11 cellular contexts compared by ENCODE assay signal in the genomic region with DNA sequence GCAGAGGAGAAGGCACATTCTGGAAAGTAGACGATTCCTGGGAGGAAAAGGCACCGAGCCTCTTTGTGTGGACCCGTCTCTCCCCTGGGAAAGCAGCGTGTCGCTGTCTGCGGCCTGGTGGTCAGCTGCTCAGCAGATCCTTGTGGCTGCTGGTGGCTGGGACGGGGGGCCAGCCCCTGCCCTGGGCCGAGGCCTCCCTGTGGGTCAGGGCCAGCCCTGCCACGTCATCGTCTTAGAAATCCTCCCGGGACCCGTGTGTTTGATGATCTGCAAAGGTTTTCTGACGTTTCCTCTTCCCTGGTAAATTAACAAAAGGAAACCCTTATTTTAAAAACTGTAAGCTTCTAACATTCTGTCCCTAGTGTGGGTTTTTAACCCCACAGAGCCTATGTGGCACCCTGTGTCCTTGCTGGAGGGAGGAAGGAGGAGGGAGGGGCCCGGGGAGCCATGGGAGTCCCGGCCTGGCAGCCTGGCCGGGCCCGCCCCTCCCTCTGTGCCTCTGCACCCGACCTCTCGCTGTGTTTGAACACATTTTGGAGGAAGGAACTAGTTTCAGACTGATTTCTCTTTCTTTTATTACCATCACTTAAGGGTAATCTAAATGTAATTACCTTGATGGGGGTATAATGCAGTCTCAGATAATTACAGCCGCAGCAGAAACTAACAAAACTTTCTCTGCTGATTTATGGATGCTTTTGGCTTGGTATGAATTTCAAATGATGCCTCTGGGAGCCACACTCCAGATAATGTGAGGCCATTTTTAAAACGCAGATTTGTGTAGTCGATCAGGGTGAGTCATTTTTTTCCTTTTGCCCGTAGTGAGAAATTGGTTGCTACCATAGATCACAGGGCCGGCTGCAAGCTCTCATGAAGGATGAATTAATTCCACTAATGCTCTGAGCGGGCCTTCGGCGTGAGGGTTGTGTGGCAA.
A peak's percentile ranks its signal among the peaks of the same experiment; 100 is the strongest.
DNase-seq lines count a peak whose midpoint lies in the region; ATAC-seq, FAIRE-seq and TF ChIP-seq lines count a peak whose summit lies in the region.
"Had no signal": no experiment of that assay in that cellular context is flagged by ENCODE, and none has a peak within 500 bp of the region (broad histone marks: within the 10 kb centered on the region; RNA-seq: fewer than 3 reads in every experiment).

No MANE protein-coding gene starts in this region.

- H3K79me2 ChIP-seq in SK-N-SH (ENCODE audit: insufficient read depth) = no peaks in the 10 kb centered on the region

- H3K27me3 ChIP-seq in IMR-90 (ENCODE audit: control insufficient read depth, insufficient read depth, low read length) = no peaks in the 10 kb centered on the region
- H3K27me3 ChIP-seq in SK-N-SH (ENCODE audit: insufficient read depth) = no peaks in the 10 kb centered on the region
- H3K27me3 ChIP-seq: SJSA1 had no signal

- H2AK9ac ChIP-seq in IMR-90 (replicated peaks; ENCODE audit: low read depth, low read length, poor library complexity) = peak overlapping the region; percentile 91

- peak overlapping the region; percentile 80 for H2BK5ac ChIP-seq in IMR-90 (ENCODE audit: low read depth, low read length, poor library complexity, severe bottlenecking)

- H4K20me1 ChIP-seq in IMR-90 (ENCODE audit: insufficient read depth, low read length) (no peaks in the 10 kb centered on the region), SK-N-SH (ENCODE audit: insufficient read depth) (no peaks in the 10 kb centered on the region)

- peak overlapping the region; percentile 93 for H3K18ac ChIP-seq in IMR-90 (ENCODE audit: low read depth, low read length)

- TF ChIP-seq CTCF in IMR-90 (conservative IDR thresholded peaks at IDR 0.05; ENCODE audit: low read depth, low read length) (no peak), kidney (IDR thresholded peaks at IDR 0.05; ENCODE audit: borderline replicate concordance, extremely low read depth, insufficient read depth) (no peak), SK-N-SH (IDR thresholded peaks at IDR 0.05) (no peak)

- ATAC-seq in IMR-90 (ENCODE audit: low read depth) = peak; percentile 85

- H3K9ac ChIP-seq in IMR-90 (ENCODE audit: low read depth, low read length) (peak overlapping the region; percentile 73), kidney (ENCODE audit: low read length in 2 of 2) (no peak overlapping the region), SK-N-SH (no peak overlapping the region)

- intact Hi-C loops in IMR-90 (cut with micrococcal nuclease) (no loop called here), kidney (cut with DNase I) (no loop called here)

- TF ChIP-seq EP300 in SK-N-SH (IDR thresholded peaks at IDR 0.05; ENCODE audit: borderline replicate concordance in 1 of 2, low read depth in 1 of 2, low read length in 1 of 2) = no peak

- BruUV-seq in IMR-90 (replicated peaks; lab: Mats Ljungman, UMichigan) = no TSS peak

- peak overlapping the region; percentile 47; the same call in 1 of the 2 replicates for H2BK20ac ChIP-seq in IMR-90 (ENCODE audit: low read depth, low read length)

- peak overlapping the region; percentile 82 for H3K4ac ChIP-seq in IMR-90 (ENCODE audit: low read depth, low read length)

- FAIRE-seq in kidney (lab: Jason Lieb, UNC) = no peak
- no peak for FAIRE-seq in GM19239 (lab: Jason Lieb, UNC)

- H3K9me2 ChIP-seq in SK-N-SH = no peaks in the 10 kb centered on the region

- peak overlapping the region; percentile 41 for H3K4me2 ChIP-seq in IMR-90 (ENCODE audit: low read depth, low read length)
- no peak overlapping the region for H3K4me2 ChIP-seq in SK-N-SH

- TF ChIP-seq RAD21 in IMR-90 (IDR thresholded peaks at IDR 0.05; ENCODE audit: low read length) (no peak), SK-N-SH (IDR thresholded peaks at IDR 0.05; ENCODE audit: low read length) (no peak)

- H4K8ac ChIP-seq in IMR-90 (ENCODE audit: low read depth in 2 of 2, low read length in 2 of 2) = peak overlapping the region; percentile 91 to 98

- H3K4me3 ChIP-seq in IMR-90 (ENCODE audit: insufficient read depth, low read depth, low read length) (no peak overlapping the region), kidney (ENCODE audit: low read length in 2 of 2) (no peak overlapping the region), SK-N-SH (ENCODE audit: low read depth in 2 of 2, low read length in 1 of 2) (no peak overlapping the region)
- H3K4me3 ChIP-seq: SJSA1 had no signal

- TF ChIP-seq POLR2A in IMR-90 (IDR thresholded peaks at IDR 0.05; ENCODE audit: low read depth, low read length) = no peak

- H3K36me3 ChIP-seq in IMR-90 (ENCODE audit: control insufficient read depth, insufficient read depth, low read length) (peaks cover 14% of the 10 kb centered on the region; the same call in 1 of the 2 replicates), kidney (ENCODE audit: control insufficient read depth in 1 of 2, insufficient read depth in 2 of 2, low read length in 2 of 2) (peaks cover 4 to 5% of the 10 kb centered on the region in 2 donors), SK-N-SH (replicated peaks in 1 of 2; ENCODE audit: control insufficient read depth in 1 of 2, insufficient read depth in 2 of 2, low read length in 1 of 2) (peaks cover under 1 to 3% of the 10 kb centered on the region in 2 experiments)

- peaks cover 14% of the 10 kb centered on the region for H3K4me1 ChIP-seq in IMR-90 (ENCODE audit: control insufficient read depth, insufficient read depth, low read length)
- no peaks in the 10 kb centered on the region for H3K4me1 ChIP-seq in kidney (ENCODE audit: control insufficient read depth in 1 of 2, insufficient read depth in 1 of 2, low read depth in 1 of 2, low read length in 2 of 2)
- H3K4me1 ChIP-seq in SK-N-SH (ENCODE audit: control insufficient read depth in 1 of 2, insufficient read depth in 2 of 2, low read depth in 1 of 2, low read length in 1 of 2) = peaks cover 0 to 2% of the 10 kb centered on the region in 2 experiments; a peak in 1 of 4 replicates
- H3K4me1 ChIP-seq: SJSA1 had no signal

- peak overlapping the region; percentile 80 for H3K14ac ChIP-seq in IMR-90 (replicated peaks; ENCODE audit: low read depth, low read length)

- CTCF ChIA-PET in IMR-90 (lab: Yijun Ruan, JAX) = no interaction called here
- CTCF ChIA-PET in SK-N-SH (lab: Yijun Ruan, JAX) = no interaction called here

- H3K56ac ChIP-seq in IMR-90 (ENCODE audit: extremely low read depth, insufficient read depth, low read length) = no peak overlapping the region; the same call in 1 of the 2 replicates

- peak overlapping the region; percentile 97 for H4K5ac ChIP-seq in IMR-90 (ENCODE audit: low read depth, low read length)

- H4K91ac ChIP-seq in IMR-90 (ENCODE audit: insufficient read depth, low read depth, low read length) = peak overlapping the region; percentile 91

- peak overlapping the region; percentile 92 for H2AFZ ChIP-seq in IMR-90 (replicated peaks; ENCODE audit: low read length, poor library complexity)
- H2AFZ ChIP-seq in SK-N-SH (ENCODE audit: low read depth) = no peak overlapping the region

- POLR2A ChIA-PET in IMR-90 (lab: Charles Lee; ENCODE audit: unreplicated experiment) (no interaction called here), SK-N-SH (lab: Yijun Ruan, JAX) (no interaction called here)

- dilution Hi-C loops in IMR-90 (cut with HindIII; ENCODE audit: low sequenced_read_pairs, unreplicated experiment) = no loop called here

- 37% methylated on average over 8 of the region's 27 CpGs; no CpG with 5 or more reads in 1 of the 2 experiments for WGBS in IMR-90 (ENCODE audit: extremely low coverage in 2 of 2, insufficient read length in 1 of 2), 2 experiments
- WGBS in SK-N-SH (ENCODE audit: low lambda C conversion rate) = 82% methylated on average over 21 of the region's 27 CpGs

- H3K27ac ChIP-seq in IMR-90 (ENCODE audit: insufficient read depth, low read length) (peak overlapping the region; percentile 90), caudate nucleus (ENCODE audit: low read depth, low read length) (peak overlapping the region; percentile 21), kidney (ENCODE audit: low read depth in 2 of 2, low read length in 2 of 2) (no peak overlapping the region), temporal lobe (ENCODE audit: low read depth, low read length) (peak overlapping the region; percentile 49), SK-N-SH (ENCODE audit: low read depth in 2 of 2, low read length in 1 of 2) (no peak overlapping the region)
- H3K27ac ChIP-seq: HL-60, SJSA1 had no signal

- peak overlapping the region; percentile 50; the same call in 1 of the 3 replicates for H2BK15ac ChIP-seq in IMR-90 (ENCODE audit: low read depth, low read length)

- in situ Hi-C loops in IMR-90 (cut with MboI; ENCODE audit: low sequenced_read_pairs) = no loop called here

- H3K9me1 ChIP-seq in IMR-90 (ENCODE audit: insufficient read depth, low read length) = no peaks in the 10 kb centered on the region

- H3K9me3 ChIP-seq in IMR-90 (ENCODE audit: control insufficient read depth, insufficient read depth, low read length) (peaks cover 4% of the 10 kb centered on the region; the same call in 1 of the 2 replicates), kidney (ENCODE audit: control insufficient read depth in 1 of 2, low read length in 2 of 2) (peaks cover 0 to 1% of the 10 kb centered on the region in 2 donors), SK-N-SH (no peaks in the 10 kb centered on the region)

- peaks cover 4 to 19% of the 10 kb centered on the region in 2 experiments for H3K79me1 ChIP-seq in IMR-90 (ENCODE audit: low read depth in 1 of 2, low read length in 2 of 2)

- H3K23ac ChIP-seq in IMR-90 (ENCODE audit: low read depth, low read length) = peak overlapping the region; percentile 48

- H3F3A ChIP-seq in SK-N-SH (replicated peaks; ENCODE audit: insufficient read depth) = no peaks in the 10 kb centered on the region

- H2BK120ac ChIP-seq in IMR-90 (ENCODE audit: low read depth, low read length) = peak overlapping the region; percentile 69

- peak overlapping the region; percentile 48 for H2AK5ac ChIP-seq in IMR-90 (ENCODE audit: low read depth, low read length)

- DNase-seq in IMR-90 (peak; percentile 58), caudate nucleus (lab: John Stamatoyannopoulos, UW) (no peak), kidney (peak; percentile 77), NCI-H2107 (lab: John Stamatoyannopoulos, UW) (no peak), GM19239 (ENCODE audit: insufficient read length, low spot score) (no peak), medulla oblongata (ENCODE audit: extremely low spot score) (no peak), SK-N-SH (no peak)
- DNase-seq: activated CD4-positive, alpha-beta memory T cell treated with anti-CD3 and anti-CD28 coated beads, Interleukin-2, amount 10 ng/mL, durations not matched to agents 7 days and 5 days had no signal

TF ChIP-seq in IMR-90, 13 proteins besides CTCF, POLR2A, EP300 and RAD21 (continues in another document):
- no peak for TF ChIP-seq CEBPB (IDR thresholded peaks at IDR 0.05; ENCODE audit: low read depth, low read length)
- peak; percentile 31; the same call in 1 of the 2 replicates for TF ChIP-seq MAZ (IDR thresholded peaks at IDR 0.05; ENCODE audit: borderline replicate concordance, low read depth, low read length)
- no peak for TF ChIP-seq RFX5 (IDR thresholded peaks at IDR 0.05; ENCODE audit: low read depth, low read length)

TF ChIP-seq in SK-N-SH, 30 proteins besides CTCF, POLR2A, EP300 and RAD21 (continues in another document):
- TF ChIP-seq MXI1 (IDR thresholded peaks at IDR 0.05; ENCODE audit: low read depth, low read length) = no peak

Comparison
In these comparisons a context has a peak if more than half of its experiments do, and no peak if none do; other contexts are left out.
1. DNase-seq: peak in IMR-90 (single experiment) and kidney (single experiment); none in caudate nucleus (0 of 61), NCI-H2107 (single experiment), GM19239 (single experiment), medulla oblongata (single experiment) and SK-N-SH (single experiment).
2. H3K27ac ChIP-seq: peak in IMR-90 (single experiment), caudate nucleus (single experiment) and temporal lobe (single experiment); none in kidney (0 of 2) and SK-N-SH (0 of 2).